8 cellular contexts compared by ENCODE assay signal in genomic region chr10:28177944-28178637, GRCh38.
DNase-seq lines count a peak whose midpoint lies in the region; ATAC-seq and TF ChIP-seq lines count a peak whose summit lies in the region.

No MANE protein-coding gene starts in this region.

- H3K9me3 ChIP-seq in CD8-positive, alpha-beta memory T cell (ENCODE audit: low read length), result no peaks in the 10 kb centered on the region
- H3K9me3 ChIP-seq in PC-9 (ENCODE audit: insufficient read depth, low read depth) (no peaks in the 10 kb centered on the region), esophagus (ENCODE audit: control insufficient read depth in 2 of 2, insufficient read depth in 1 of 2, low read depth in 1 of 2, low read length in 1 of 2) (no peaks in the 10 kb centered on the region), smooth muscle cell (replicated peaks; ENCODE audit: low read depth) (no peaks in the 10 kb centered on the region)

- H3K9me2 ChIP-seq in PC-9 (ENCODE audit: insufficient read depth), result no peaks in the 10 kb centered on the region

- H4K20me1 ChIP-seq in PC-9 (ENCODE audit: insufficient read depth) (no peaks in the 10 kb centered on the region), smooth muscle cell (ENCODE audit: low read depth) (no peaks in the 10 kb centered on the region)

- intact Hi-C loops in PC-9 (cut with micrococcal nuclease; ENCODE audit: unreplicated experiment), result loop anchor here (2.0 kb wide), 1 partner anchor 619 kb away; no protein-coding TSS in a partner anchor

- POLR2A ChIA-PET in CD8-positive, alpha-beta memory T cell (lab: Charles Lee), result interaction anchor here (0.5 to 1.0 kb wide), 2 partner anchors 359 to 435 kb away, joined by 3 read pairs; no protein-coding TSS in a partner anchor
- POLR2A ChIA-PET in PC-9 (lab: Charles Lee; ENCODE audit: unreplicated experiment), result no interaction called here

- ATAC-seq in GM21576 (IDR thresholded peaks at IDR 0.05; ENCODE audit: unreplicated experiment), result peak; percentile 71

- peaks cover 29 to 50% (median 37%) of the 10 kb centered on the region in 3 donors for H3K4me1 Mint-ChIP-seq in CD8-positive, alpha-beta memory T cell

- H3K4me3 ChIP-seq in CD8-positive, alpha-beta memory T cell (ENCODE audit: low read length), result peak overlapping the region; percentile 48
- H3K4me3 ChIP-seq in PC-9 (peak overlapping the region; percentile 18; the same call in 1 of the 2 replicates), esophagus (ENCODE audit: low read depth in 1 of 2, low read length in 2 of 2) (peak overlapping the region in 1 of 2 donors; percentile 34), smooth muscle cell (no peak overlapping the region)

- CTCF ChIA-PET in CD8-positive, alpha-beta memory T cell (lab: Charles Lee), result interaction anchor here (1.0 to 2.5 kb wide), 3 partner anchors 190 to 437 kb away, joined by 3 to 11 read pairs (median 3); no protein-coding TSS in a partner anchor
- CTCF ChIA-PET in PC-9 (lab: Charles Lee), result no interaction called here

- peaks cover 25% of the 10 kb centered on the region for H3K4me1 ChIP-seq in CD8-positive, alpha-beta memory T cell (ENCODE audit: insufficient read depth, low read length)
- H3K4me1 ChIP-seq in PC-9 (replicated peaks; ENCODE audit: insufficient read depth) (no peaks in the 10 kb centered on the region), esophagus (ENCODE audit: control insufficient read depth in 2 of 2, insufficient read depth in 2 of 2, low read length in 1 of 2) (no peaks in the 10 kb centered on the region), smooth muscle cell (ENCODE audit: low read depth) (no peaks in the 10 kb centered on the region)

- H3K9ac ChIP-seq in smooth muscle cell (ENCODE audit: low read depth), result no peak overlapping the region

- BruUV-seq in PC-9 (replicated peaks; lab: Mats Ljungman, UMichigan), result no TSS peak

- H3K79me2 ChIP-seq in PC-9 (ENCODE audit: low read depth) (no peaks in the 10 kb centered on the region), smooth muscle cell (ENCODE audit: low read depth) (no peaks in the 10 kb centered on the region)

- no peaks in the 10 kb centered on the region for H3K27me3 Mint-ChIP-seq in CD8-positive, alpha-beta memory T cell

- no peak overlapping the region for H3K27ac ChIP-seq in CD8-positive, alpha-beta memory T cell (ENCODE audit: low read depth, low read length)
- H3K27ac ChIP-seq in PC-9 (no peak overlapping the region), esophagus (ENCODE audit: low read depth in 2 of 2, low read length in 1 of 2) (peak overlapping the region; percentile 17 to 49), smooth muscle cell (ENCODE audit: low read depth) (no peak overlapping the region)

- H3K4me3 Mint-ChIP-seq in CD8-positive, alpha-beta memory T cell, result peak overlapping the region; percentile 84 to 95 (median 88)

- peak overlapping the region; percentile 60 to 99 (median 94) for H3K27ac Mint-ChIP-seq in CD8-positive, alpha-beta memory T cell

- H2AFZ ChIP-seq in PC-9 (0 out of 2 replicates have a peak overlapping the region, but pooled peaks have one; percentile 33), smooth muscle cell (ENCODE audit: low read depth) (no peak overlapping the region)

- TF ChIP-seq CTCF in PC-9 (conservative IDR thresholded peaks at IDR 0.05) (no peak), smooth muscle cell (IDR thresholded peaks at IDR 0.05; ENCODE audit: borderline replicate concordance, insufficient read depth, poor library complexity, severe bottlenecking) (no peak)

- 54 to 65% methylated on average over 4 of the region's 4 CpGs for WGBS in esophagus, 2 donors
- WGBS in smooth muscle cell (ENCODE audit: low lambda C conversion rate), result 93% methylated on average over 4 of the region's 4 CpGs

- H3K9me3 Mint-ChIP-seq in CD8-positive, alpha-beta memory T cell, result no peaks in the 10 kb centered on the region

- H3K27me3 ChIP-seq in CD8-positive, alpha-beta memory T cell (ENCODE audit: insufficient read depth, low read length, poor library complexity, severe bottlenecking), result no peaks in the 10 kb centered on the region
- H3K27me3 ChIP-seq in PC-9 (ENCODE audit: insufficient read depth, low read depth), result peaks cover 2% of the 10 kb centered on the region; the same call in 1 of the 2 replicates
- H3K27me3 ChIP-seq in esophagus (ENCODE audit: control insufficient read depth in 1 of 2, insufficient read depth in 2 of 2, low read length in 2 of 2), result no peaks in the 10 kb centered on the region
- H3K27me3 ChIP-seq in smooth muscle cell (ENCODE audit: low read depth), result no peaks in the 10 kb centered on the region

- H3F3A ChIP-seq in PC-9 (ENCODE audit: insufficient read depth, low read depth), result no peaks in the 10 kb centered on the region
- H3F3A ChIP-seq in smooth muscle cell (ENCODE audit: low read depth), result no peaks in the 10 kb centered on the region

- H3K4me2 ChIP-seq in PC-9 (peak overlapping the region; percentile 47; the same call in 1 of the 2 replicates), smooth muscle cell (no peak overlapping the region)

- peaks cover 3 to 4% (median 3%) of the 10 kb centered on the region in 3 donors for H3K36me3 Mint-ChIP-seq in CD8-positive, alpha-beta memory T cell

- peak in 2 of 5 donors; percentile 21 to 27 for DNase-seq in CD8-positive, alpha-beta memory T cell
- DNase-seq in PC-9 (no peak), midbrain (lab: John Stamatoyannopoulos, UW) (no peak), NCI-H774 (lab: John Stamatoyannopoulos, UW) (no peak), smooth muscle cell (lab: John Stamatoyannopoulos, UW; ENCODE audit: unreplicated experiment) (no peak)
- peak; percentile 22 for DNase-seq in stimulated activated CD4-positive, alpha-beta T cell treated with anti-CD3 and anti-CD28 coated beads, Interleukin-4, amount 100 ng/mL, for 24 hours

- H3K36me3 ChIP-seq in CD8-positive, alpha-beta memory T cell (ENCODE audit: insufficient read depth, low read length), result no peaks in the 10 kb centered on the region
- H3K36me3 ChIP-seq in PC-9 (ENCODE audit: low read depth) (no peaks in the 10 kb centered on the region), esophagus (ENCODE audit: control insufficient read depth in 2 of 2, insufficient read depth in 2 of 2, low read length in 1 of 2) (no peaks in the 10 kb centered on the region), smooth muscle cell (ENCODE audit: low read depth) (no peaks in the 10 kb centered on the region)

Comparison
In these comparisons a context has a peak if more than half of its experiments do, and no peak if none do; other contexts are left out.
1. H3K27ac ChIP-seq: peak in esophagus (2 of 2); none in CD8-positive, alpha-beta memory T cell (single experiment), PC-9 (single experiment) and smooth muscle cell (single experiment).